In genomic region chr5:173714551-173715428, GRCh38 we compare ENCODE assay signal across 10 cellular contexts.
DNase-seq lines count a peak whose midpoint lies in the region; ATAC-seq, FAIRE-seq and TF ChIP-seq lines count a peak whose summit lies in the region.
"Had no signal": no experiment of that assay in that cellular context is flagged by ENCODE, and none has a peak within 500 bp of the region (broad histone marks: within the 10 kb centered on the region; RNA-seq: fewer than 3 reads in every experiment).

No MANE protein-coding gene starts in this region.

- peak; percentile 85 for DNase-seq in AG08396 (ENCODE audit: low spot score)
- DNase-seq in IMR-90 = peak; percentile 93
- DNase-seq in adipocyte (ENCODE audit: low read depth) = peak; percentile 86
- peak; percentile 74 for DNase-seq in iris pigment epithelial cell (ENCODE audit: low read depth)
- DNase-seq in D721Med (ENCODE audit: insufficient read length, low spot score) = no peak
- no peak for DNase-seq in DMS153 treated with DMSO at 0.1 percent for 48 hours (lab: John Stamatoyannopoulos, UW; ENCODE audit: unreplicated experiment)
- DNase-seq in activated CD8-positive, alpha-beta memory T cell treated with anti-CD3 and anti-CD28 coated beads, Interleukin-2, amount 50 U/mL, for 48 hours = no peak
- DNase-seq in MM.1S = no peak
- DNase-seq: T-helper 9 cell had no signal

- peak overlapping the region; percentile 20 to 43; a peak in 3 of 4 replicates for H4K8ac ChIP-seq in IMR-90 (ENCODE audit: low read depth in 2 of 2, low read length in 2 of 2)

- ATAC-seq in IMR-90 (ENCODE audit: low read depth) = peak; percentile 91

- peak overlapping the region; percentile 68 for H2BK5ac ChIP-seq in IMR-90 (ENCODE audit: low read depth, low read length, poor library complexity, severe bottlenecking)

- 0 out of 2 replicates have a peak overlapping the region, but pooled peaks have one; percentile 18 for H4K5ac ChIP-seq in IMR-90 (ENCODE audit: low read depth, low read length)

- H3K4me2 ChIP-seq in IMR-90 (ENCODE audit: low read depth, low read length) (peak overlapping the region; percentile 6; the same call in 1 of the 2 replicates), MM.1S (ENCODE audit: low read depth, low read length) (no peak overlapping the region)
- H3K4me2 ChIP-seq: neural progenitor cell had no signal

- peak overlapping the region; percentile 91 for H2BK20ac ChIP-seq in IMR-90 (ENCODE audit: low read depth, low read length)

- peak overlapping the region; percentile 80 for H2BK15ac ChIP-seq in IMR-90 (ENCODE audit: low read depth, low read length)

- H3K18ac ChIP-seq in IMR-90 (ENCODE audit: low read depth, low read length) = peak overlapping the region; percentile 29; the same call in 1 of the 2 replicates

- H3K4me3 ChIP-seq in IMR-90 (ENCODE audit: insufficient read depth, low read depth, low read length) (no peak overlapping the region), adipocyte (ENCODE audit: low read length) (no peak overlapping the region), MM.1S (ENCODE audit: low read length) (no peak overlapping the region)
- H3K4me3 ChIP-seq: neural progenitor cell had no signal

- no peak for TF ChIP-seq POLR2A in IMR-90 (IDR thresholded peaks at IDR 0.05; ENCODE audit: low read depth, low read length)

- H3K9me3 ChIP-seq in IMR-90 (ENCODE audit: control insufficient read depth, insufficient read depth, low read length) = no peaks in the 10 kb centered on the region
- no peaks in the 10 kb centered on the region for H3K9me3 ChIP-seq in adipocyte (ENCODE audit: control insufficient read depth, low read length)
- no peaks in the 10 kb centered on the region for H3K9me3 ChIP-seq in MM.1S (replicated peaks; ENCODE audit: insufficient read depth, low read length)

- H3K9ac ChIP-seq in IMR-90 (ENCODE audit: low read depth, low read length) (no peak overlapping the region), adipocyte (ENCODE audit: low read length) (no peak overlapping the region), MM.1S (ENCODE audit: low read length) (no peak overlapping the region)
- H3K9ac ChIP-seq: neural progenitor cell had no signal

- H3F3A ChIP-seq in MM.1S (ENCODE audit: insufficient read depth, low read length) = no peaks in the 10 kb centered on the region

- H3K4me1 ChIP-seq in IMR-90 (ENCODE audit: control insufficient read depth, insufficient read depth, low read length) = peaks cover 11% of the 10 kb centered on the region
- peaks cover 19% of the 10 kb centered on the region for H3K4me1 ChIP-seq in adipocyte (ENCODE audit: control insufficient read depth, insufficient read depth, low read length)
- no peaks in the 10 kb centered on the region for H3K4me1 ChIP-seq in MM.1S (ENCODE audit: low read length)

- no peak overlapping the region for H2AK9ac ChIP-seq in IMR-90 (replicated peaks; ENCODE audit: low read depth, low read length, poor library complexity)

- peak overlapping the region; percentile 78 for H4K91ac ChIP-seq in IMR-90 (ENCODE audit: insufficient read depth, low read depth, low read length)

- intact Hi-C loops in IMR-90 (cut with micrococcal nuclease) = loop anchor here (5.0 to 10.0 kb wide), 2 partner anchors 178 to 260 kb away; no protein-coding TSS in a partner anchor

- H2AK5ac ChIP-seq in IMR-90 (ENCODE audit: low read depth, low read length) = peak overlapping the region; percentile 53; the same call in 1 of the 2 replicates

- peak overlapping the region; percentile 65 for H3K4ac ChIP-seq in IMR-90 (ENCODE audit: low read depth, low read length)

- H3K27me3 ChIP-seq in IMR-90 (ENCODE audit: control insufficient read depth, insufficient read depth, low read length) = no peaks in the 10 kb centered on the region
- H3K27me3 ChIP-seq in adipocyte (replicated peaks; ENCODE audit: control insufficient read depth, insufficient read depth, low read length) = peaks cover 6% of the 10 kb centered on the region
- H3K27me3 ChIP-seq in MM.1S (replicated peaks; ENCODE audit: insufficient read depth, low read length) = no peaks in the 10 kb centered on the region
- H3K27me3 ChIP-seq: neural progenitor cell had no signal

- dilution Hi-C loops in IMR-90 (cut with HindIII; ENCODE audit: low sequenced_read_pairs, unreplicated experiment) = no loop called here

- peak overlapping the region; percentile 85 for H2AFZ ChIP-seq in IMR-90 (replicated peaks; ENCODE audit: low read length, poor library complexity)
- no peak overlapping the region for H2AFZ ChIP-seq in MM.1S (ENCODE audit: low read length)
- H2AFZ ChIP-seq: neural progenitor cell had no signal

- POLR2A ChIA-PET in IMR-90 (lab: Charles Lee; ENCODE audit: unreplicated experiment) = no interaction called here

- TF ChIP-seq RAD21 in IMR-90 (IDR thresholded peaks at IDR 0.05; ENCODE audit: low read length) = no peak

- H3K36me3 ChIP-seq in IMR-90 (ENCODE audit: control insufficient read depth, insufficient read depth, low read length) (no peaks in the 10 kb centered on the region), adipocyte (ENCODE audit: control insufficient read depth, insufficient read depth, low read length, severe bottlenecking) (no peaks in the 10 kb centered on the region), MM.1S (replicated peaks; ENCODE audit: insufficient read depth, low read length) (no peaks in the 10 kb centered on the region)
- H3K36me3 ChIP-seq: neural progenitor cell had no signal

- in situ Hi-C loops in IMR-90 (cut with MboI; ENCODE audit: low sequenced_read_pairs) = no loop called here

- H3K79me2 ChIP-seq in MM.1S (ENCODE audit: low read length) = no peaks in the 10 kb centered on the region

- peaks cover 4% of the 10 kb centered on the region for H3K9me1 ChIP-seq in IMR-90 (ENCODE audit: insufficient read depth, low read length)

- no peaks in the 10 kb centered on the region for H4K20me1 ChIP-seq in IMR-90 (ENCODE audit: insufficient read depth, low read length)
- no peaks in the 10 kb centered on the region for H4K20me1 ChIP-seq in MM.1S (ENCODE audit: insufficient read depth, low read length)

- no peaks in the 10 kb centered on the region for H3K79me1 ChIP-seq in IMR-90 (ENCODE audit: low read depth in 1 of 2, low read length in 2 of 2)

- no peak overlapping the region; the same call in 1 of the 2 replicates for H3K56ac ChIP-seq in IMR-90 (ENCODE audit: extremely low read depth, insufficient read depth, low read length)

- 23% methylated on average over 5 of the region's 12 CpGs; no CpG with 5 or more reads in 1 of the 2 experiments for WGBS in IMR-90 (ENCODE audit: extremely low coverage in 2 of 2, insufficient read length in 1 of 2), 2 experiments

- H3K27ac ChIP-seq in IMR-90 (ENCODE audit: insufficient read depth, low read length) (peak overlapping the region; percentile 31; the same call in 1 of the 2 replicates), MM.1S (ENCODE audit: low read length) (no peak overlapping the region)
- H3K27ac ChIP-seq: neural progenitor cell had no signal

- peak overlapping the region; percentile 83 for H2BK120ac ChIP-seq in IMR-90 (ENCODE audit: low read depth, low read length)

- TF ChIP-seq CTCF in IMR-90 (conservative IDR thresholded peaks at IDR 0.05; ENCODE audit: low read depth, low read length) (no peak), D721Med (IDR thresholded peaks at IDR 0.05; ENCODE audit: insufficient read depth, missing control alignments) (no peak), MM.1S (IDR thresholded peaks at IDR 0.05; ENCODE audit: low read length) (no peak)

- no TSS peak for BruUV-seq in IMR-90 (replicated peaks; lab: Mats Ljungman, UMichigan)

- no peak for FAIRE-seq in D721Med (lab: Jason Lieb, UNC)

- H3K9me2 ChIP-seq in MM.1S (replicated peaks; ENCODE audit: insufficient read depth, low read length) = no peaks in the 10 kb centered on the region

- H3K14ac ChIP-seq in IMR-90 (replicated peaks; ENCODE audit: low read depth, low read length) = peak overlapping the region; percentile 75

- CTCF ChIA-PET in IMR-90 (lab: Yijun Ruan, JAX) = no interaction called here

- H3K23ac ChIP-seq in IMR-90 (ENCODE audit: low read depth, low read length) = peak overlapping the region; percentile 46

TF ChIP-seq in IMR-90, 13 proteins besides CTCF, POLR2A, EP300 and RAD21:
- TF ChIP-seq, protein P1, sequence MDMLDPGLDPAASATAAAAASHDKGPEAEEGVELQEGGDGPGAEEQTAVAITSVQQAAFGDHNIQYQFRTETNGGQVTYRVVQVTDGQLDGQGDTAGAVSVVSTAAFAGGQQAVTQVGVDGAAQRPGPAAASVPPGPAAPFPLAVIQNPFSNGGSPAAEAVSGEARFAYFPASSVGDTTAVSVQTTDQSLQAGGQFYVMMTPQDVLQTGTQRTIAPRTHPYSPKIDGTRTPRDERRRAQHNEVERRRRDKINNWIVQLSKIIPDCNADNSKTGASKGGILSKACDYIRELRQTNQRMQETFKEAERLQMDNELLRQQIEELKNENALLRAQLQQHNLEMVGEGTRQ (IDR thresholded peaks at IDR 0.05; ENCODE audit: low read depth, low read length) = no peak
- TF ChIP-seq BHLHE40 (IDR thresholded peaks at IDR 0.05; ENCODE audit: low read depth, low read length) = peak; percentile 55; the same call in 1 of the 2 replicates
- peak; percentile 24; the same call in 1 of the 2 replicates for TF ChIP-seq NFE2L2 (IDR thresholded peaks at IDR 0.05; ENCODE audit: low read depth, low read length)
- peak; percentile 93 for TF ChIP-seq FOS (IDR thresholded peaks at IDR 0.05; ENCODE audit: low read depth, low read length)
- TF ChIP-seq RCOR1 (IDR thresholded peaks at IDR 0.05; ENCODE audit: insufficient replicate concordance, low read length) = no peak
- no peak for TF ChIP-seq MAZ (IDR thresholded peaks at IDR 0.05; ENCODE audit: borderline replicate concordance, low read depth, low read length)
- TF ChIP-seq CEBPB (IDR thresholded peaks at IDR 0.05; ENCODE audit: low read depth, low read length) = peak; percentile 90

Comparison
In these comparisons a context has a peak if more than half of its experiments do, and no peak if none do; other contexts are left out.
1. DNase-seq: peak in AG08396 (single experiment), IMR-90 (single experiment), adipocyte (single experiment) and iris pigment epithelial cell (single experiment); none in D721Med (single experiment), DMS153 treated with DMSO at 0.1 percent for 48 hours (single experiment), activated CD8-positive, alpha-beta memory T cell treated with anti-CD3 and anti-CD28 coated beads, Interleukin-2, amount 50 U/mL, for 48 hours (single experiment) and MM.1S (single experiment).